In the genomic region with DNA sequence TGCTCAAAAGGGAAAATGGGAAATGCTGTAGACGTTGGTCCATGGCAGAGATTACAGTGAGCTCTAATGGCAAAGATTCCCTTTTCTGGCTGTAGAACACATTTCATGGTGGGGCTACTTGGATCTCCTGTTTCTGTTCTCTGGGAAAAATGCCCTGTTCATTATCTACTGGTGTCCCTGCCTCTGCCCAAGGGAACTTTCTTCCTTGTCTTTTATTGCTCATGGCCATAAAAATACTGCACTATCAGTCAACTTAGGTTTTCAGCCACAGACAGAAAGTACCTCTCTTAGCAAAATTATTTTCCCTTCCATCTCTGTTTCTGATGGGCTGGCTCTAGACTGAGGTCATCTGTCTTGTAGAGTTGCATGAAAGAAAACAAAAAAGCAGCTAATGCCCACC, we compare ENCODE assay signal across 19 cellular contexts.
DNase-seq lines count a peak whose midpoint lies in the region; ATAC-seq, FAIRE-seq and TF ChIP-seq lines count a peak whose summit lies in the region.
"Had no signal": no experiment of that assay in that cellular context is flagged by ENCODE, and none has a peak within 500 bp of the region (broad histone marks: within the 10 kb centered on the region; RNA-seq: fewer than 3 reads in every experiment).

No MANE protein-coding gene starts in this region.

- 25% methylated on average over 1 of the region's 1 CpG for WGBS in K562 (ENCODE audit: insufficient coverage, low coverage, missing lambda C conversion rate)

- H3K9me3 ChIP-seq in K562 (replicated peaks; ENCODE audit: control insufficient read depth, insufficient read depth, low read depth, low read length) (no peaks in the 10 kb centered on the region; the same call in 1 of the 2 replicates), mucosa of descending colon (no peaks in the 10 kb centered on the region)
- H3K9me3 ChIP-seq: A549; BLaER1 treated with 17β-estradiol and CSF1 and Interleukin-3, amounts not matched to agents 10 nM and 100 nM; Caco-2 had no signal

- no peak overlapping the region for H3K4me2 ChIP-seq in K562 (ENCODE audit: insufficient read depth, low read length)
- H3K4me2 ChIP-seq: A549; BLaER1 treated with 17β-estradiol and CSF1 and Interleukin-3, amounts not matched to agents 10 nM and 100 nM had no signal

- H3K79me2 ChIP-seq in K562 (ENCODE audit: control insufficient read depth, insufficient read depth, low read length): no peaks in the 10 kb centered on the region

- no peaks in the 10 kb centered on the region for H4K20me1 ChIP-seq in K562 (replicated peaks; ENCODE audit: control insufficient read depth, insufficient read depth, low read length)
- H4K20me1 ChIP-seq: BLaER1 treated with 17β-estradiol and CSF1 and Interleukin-3, amounts not matched to agents 10 nM and 100 nM had no signal

- in situ Hi-C loops in K562 (cut with MboI): loop anchor here (25.0 kb wide), 1 partner anchor 365 kb away; no protein-coding TSS in a partner anchor

- no peak overlapping the region for H3K27ac ChIP-seq in K562 (ENCODE audit: extremely low read depth, low read depth, low read length)
- H3K27ac ChIP-seq: 22Rv1; A549; BLaER1 treated with 17β-estradiol and CSF1 and Interleukin-3, amounts not matched to agents 10 nM and 100 nM; C4-2B had no signal

- no TSS peak for BruUV-seq in K562 (replicated peaks; lab: Mats Ljungman, UMichigan)

- H3K36me3 ChIP-seq in K562 (ENCODE audit: control insufficient read depth, insufficient read depth, low read length) (no peaks in the 10 kb centered on the region), mucosa of descending colon (ENCODE audit: low read depth) (no peaks in the 10 kb centered on the region)
- H3K36me3 ChIP-seq: BLaER1 treated with 17β-estradiol and CSF1 and Interleukin-3, amounts not matched to agents 10 nM and 100 nM had no signal

- POLR2A ChIA-PET in K562 (lab: Yijun Ruan, JAX): interaction anchor here (1.1 to 1.7 kb wide), 3 partner anchors 10 to 45 kb away, joined by 3 to 6 read pairs (median 4); no protein-coding TSS in a partner anchor

- H3K4me1 ChIP-seq in K562 (replicated peaks in 1 of 2; ENCODE audit: control insufficient read depth in 2 of 2, insufficient read depth in 2 of 2, low read length in 2 of 2) (peaks cover 28 to 41% of the 10 kb centered on the region in 2 experiments), mucosa of descending colon (ENCODE audit: low read depth) (no peaks in the 10 kb centered on the region)
- H3K4me1 ChIP-seq: A549; BLaER1 treated with 17β-estradiol and CSF1 and Interleukin-3, amounts not matched to agents 10 nM and 100 nM; Caco-2 had no signal

- intact Hi-C loops in K562 (cut with micrococcal nuclease): no loop called here
- intact Hi-C loops in mucosa of descending colon (cut with DNase I, micrococcal nuclease): no loop called here

- TF ChIP-seq CTCF in K562 (IDR thresholded peaks at IDR 0.05 in 2 of 3, conservative IDR thresholded peaks at IDR 0.05 in 1 of 3; ENCODE audit: insufficient read depth in 2 of 3, low read depth in 1 of 3, low read length in 3 of 3): no peak
- no peak for TF ChIP-seq CTCF in fibroblast of the aortic adventitia (IDR thresholded peaks at IDR 0.05; ENCODE audit: insufficient read depth, low read length)
- no peak for TF ChIP-seq CTCF in mucosa of descending colon (IDR thresholded peaks at IDR 0.05)

- CTCF ChIA-PET in K562 (lab: Yijun Ruan, JAX; ENCODE audit: low intra/inter-chr PET ratio): no interaction called here

- H3K9me1 ChIP-seq in K562 (ENCODE audit: control insufficient read depth, insufficient read depth, low read length): no peaks in the 10 kb centered on the region

- H3K27me3 ChIP-seq in K562 (ENCODE audit: control insufficient read depth in 2 of 2, insufficient read depth in 2 of 2, low read length in 2 of 2): no peaks in the 10 kb centered on the region
- H3K27me3 ChIP-seq: BLaER1 treated with 17β-estradiol and CSF1 and Interleukin-3, amounts not matched to agents 10 nM and 100 nM had no signal

- ATAC-seq in K562: no peak
- peak; percentile 56 for ATAC-seq in mucosa of descending colon
- no peak for ATAC-seq in GM18520 (IDR thresholded peaks at IDR 0.05; ENCODE audit: unreplicated experiment)
- ATAC-seq: A549; CD8-positive, alpha-beta T cell had no signal

- no peak overlapping the region for H3K9ac ChIP-seq in K562 (ENCODE audit: insufficient read depth in 1 of 2, low read depth in 2 of 2, low read length in 2 of 2)
- H3K9ac ChIP-seq: BLaER1 treated with 17β-estradiol and CSF1 and Interleukin-3, amounts not matched to agents 10 nM and 100 nM had no signal

- no peak for TF ChIP-seq EP300 in K562 (IDR thresholded peaks at IDR 0.05; ENCODE audit: low read length)

- H3K4me3 ChIP-seq in K562: no peak overlapping the region
- no peak overlapping the region for H3K4me3 ChIP-seq in fibroblast of the aortic adventitia (ENCODE audit: low read depth, low read length)
- H3K4me3 ChIP-seq in mucosa of descending colon: no peak overlapping the region
- H3K4me3 ChIP-seq: A549; BLaER1 treated with 17β-estradiol and CSF1 and Interleukin-3, amounts not matched to agents 10 nM and 100 nM had no signal

- no peak for TF ChIP-seq POLR2A in K562 (conservative IDR thresholded peaks at IDR 0.05)

- TF ChIP-seq RAD21 in K562 (CRISPR knock-in tag; conservative IDR thresholded peaks at IDR 0.05 in 1 of 2, IDR thresholded peaks at IDR 0.05 in 1 of 2): no peak

- DNase-seq in K562 (ENCODE audit: extremely low read depth in 1 of 4, low spot score in 3 of 4) (no peak), fibroblast of the aortic adventitia (ENCODE audit: low read depth) (peak; percentile 24), mucosa of descending colon (no peak), activated T-cell treated with anti-CD3 and anti-CD28 coated beads for 4 hours (no peak)
- DNase-seq: AML-193; Caco-2; Calu3; CD4-positive, alpha-beta T cell; CD8-positive, alpha-beta T cell; DMS79 treated with DMSO at 0.1 percent for 48 hours; GF-D8 had no signal

- peak overlapping the region; percentile 37 for H2AFZ ChIP-seq in K562 (ENCODE audit: low read depth, low read length)

- FAIRE-seq in K562 (lab: Jason Lieb, UNC): no peak
- FAIRE-seq: A549, D721Med, G401.6, GM12891 had no signal

TF ChIP-seq in K562, 482 proteins besides CTCF, POLR2A, EP300 and RAD21 (continues in another document):
- TF ChIP-seq ZNF561 (CRISPR knock-in tag; conservative IDR thresholded peaks at IDR 0.05) (no peak), ZNF3 (CRISPR knock-in tag; IDR thresholded peaks at IDR 0.05) (no peak), XRCC4 (IDR thresholded peaks at IDR 0.05; ENCODE audit: extremely low read depth, insufficient read depth, insufficient read length) (no peak), ZBTB1 (CRISPR knock-in tag; IDR thresholded peaks at IDR 0.05; ENCODE audit: borderline replicate concordance, low read depth) (no peak), RNF2 (IDR thresholded peaks at IDR 0.05) (no peak), CLOCK (CRISPR knock-in tag; IDR thresholded peaks at IDR 0.05; ENCODE audit: borderline replicate concordance) (no peak), ZNF197 (CRISPR knock-in tag; IDR thresholded peaks at IDR 0.05; ENCODE audit: low read depth) (no peak), MTA3 (IDR thresholded peaks at IDR 0.05; ENCODE audit: borderline replicate concordance) (no peak), ZNF586 (CRISPR knock-in tag; conservative IDR thresholded peaks at IDR 0.05) (no peak), THAP12 (CRISPR knock-in tag; IDR thresholded peaks at IDR 0.05) (no peak), ZNF232 (CRISPR knock-in tag; IDR thresholded peaks at IDR 0.05) (no peak), TRIM24 (IDR thresholded peaks at IDR 0.05) (no peak)
